Comparison of ENCODE assay signal across 8 cellular contexts in the genomic region with DNA sequence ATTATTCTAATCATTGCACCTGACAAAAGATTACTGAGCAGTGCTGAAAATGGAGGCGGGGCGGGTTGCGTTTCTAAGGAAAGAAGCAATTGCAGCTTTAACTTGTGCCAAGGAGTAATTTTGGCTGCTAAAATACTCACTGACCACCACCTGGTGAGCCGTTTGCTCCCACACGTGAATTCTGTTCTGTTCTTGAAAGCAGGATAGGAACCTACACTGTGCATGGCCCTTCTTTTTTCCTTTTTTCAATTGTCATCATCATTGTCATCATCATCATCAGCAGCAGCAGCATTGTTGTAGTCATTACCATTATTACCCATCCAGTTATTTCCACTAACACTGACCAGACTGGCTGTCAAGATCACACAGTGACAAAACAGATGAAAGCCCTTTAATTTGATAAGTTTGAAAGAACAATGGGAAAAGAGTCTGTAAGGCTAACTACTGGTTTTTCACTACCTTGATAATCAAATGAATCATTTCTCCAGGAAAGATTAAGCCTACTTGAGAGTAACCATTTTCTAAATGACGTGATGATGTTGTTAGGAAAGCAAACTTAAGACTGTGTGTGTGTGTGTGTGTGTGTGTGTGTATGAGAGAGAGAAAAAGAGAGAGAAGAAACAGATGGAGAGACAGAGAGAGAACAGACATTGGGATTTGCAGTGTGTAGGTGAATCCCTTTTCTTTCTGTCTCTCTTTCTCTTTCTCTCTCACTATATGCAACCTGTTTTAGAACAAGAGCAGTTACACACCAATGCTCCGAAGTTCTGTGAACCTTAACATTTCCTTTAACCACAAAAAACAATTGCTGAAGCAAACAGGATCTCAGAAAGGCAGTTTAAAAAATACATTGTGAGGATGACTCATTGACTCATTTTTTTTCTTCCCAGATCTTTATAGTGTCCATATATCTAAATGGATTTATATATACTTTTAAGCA. TPM values are rescaled to one million over a fixed set of nuclear protein-coding genes. Genes with fewer than 3 reads are reported as not detected.
A peak's percentile ranks its signal among the peaks of the same experiment; 100 is the strongest.
DNase-seq lines count a peak whose midpoint lies in the region; ATAC-seq, FAIRE-seq and TF ChIP-seq lines count a peak whose summit lies in the region.

No MANE protein-coding gene starts in this region.

- CTCF ChIA-PET in endothelial cell of umbilical vein (lab: Charles Lee): interaction anchor here (0.6 to 2.9 kb wide), 5 partner anchors 11 to 336 kb away, joined by 3 to 29 read pairs (median 5); no protein-coding TSS in a partner anchor

- no peak overlapping the region for H3K4me3 ChIP-seq in endothelial cell of umbilical vein (replicated peaks in 1 of 3; ENCODE audit: insufficient read depth in 1 of 3, low read depth in 1 of 3, low read length in 3 of 3)

- no peaks in the 10 kb centered on the region for H3K4me1 ChIP-seq in endothelial cell of umbilical vein (ENCODE audit: control insufficient read depth, extremely low read depth, insufficient read depth, low read length)

- no peaks in the 10 kb centered on the region for H4K20me1 ChIP-seq in endothelial cell of umbilical vein (replicated peaks; ENCODE audit: control insufficient read depth, extremely low read depth, insufficient read depth, low read length)

- no peak overlapping the region for H3K4me2 ChIP-seq in endothelial cell of umbilical vein (ENCODE audit: insufficient read depth, low read length)

- peak; percentile 50 for DNase-seq in ACHN
- peak; percentile 81 for DNase-seq in NAMALWA (ENCODE audit: low spot score)
- peak; percentile 61 for DNase-seq in endothelial cell of umbilical vein (ENCODE audit: low read depth, low spot score)
- no peak for DNase-seq in NCI-H345 (lab: John Stamatoyannopoulos, UW)
- DNase-seq in GF-D8 (lab: John Stamatoyannopoulos, UW): no peak
- DNase-seq in occipital lobe (lab: John Stamatoyannopoulos, UW): no peak
- no peak for DNase-seq in GM19240 (ENCODE audit: insufficient read length, low spot score)

- no peak for TF ChIP-seq CTCF in endothelial cell of umbilical vein (IDR thresholded peaks at IDR 0.05; ENCODE audit: extremely low read depth in 1 of 2, insufficient read depth in 1 of 2, low read depth in 1 of 2, low read length in 2 of 2)

- peaks cover 0 to 3% of the 10 kb centered on the region in 2 experiments for H3K27me3 ChIP-seq in endothelial cell of umbilical vein (ENCODE audit: control insufficient read depth in 2 of 2, insufficient read depth in 2 of 2, low read length in 2 of 2)

- dilution Hi-C loops in endothelial cell of umbilical vein (cut with MboI; ENCODE audit: extremely low pct_ligation_motif_present, low sequenced_read_pairs): no loop called here

- BruUV-seq in endothelial cell of umbilical vein (replicated peaks; lab: Mats Ljungman, UMichigan): no TSS peak

- H3K9me3 ChIP-seq in endothelial cell of umbilical vein (replicated peaks; ENCODE audit: control insufficient read depth, insufficient read depth, low read length): no peaks in the 10 kb centered on the region

- no peak overlapping the region for H2AFZ ChIP-seq in endothelial cell of umbilical vein (ENCODE audit: low read depth, low read length)

- no peaks in the 10 kb centered on the region for H3K79me2 ChIP-seq in endothelial cell of umbilical vein (ENCODE audit: control insufficient read depth, insufficient read depth, low read length)

- POLR2A ChIA-PET in endothelial cell of umbilical vein (lab: Charles Lee): no interaction called here

- in situ Hi-C loops in ACHN (cut with HindIII; ENCODE audit: low pct_ligation_motif_present, low pct_unique_long_range_greater_than_20kb, low sequenced_read_pairs): no loop called here

- intact Hi-C loops in endothelial cell of umbilical vein (cut with micrococcal nuclease): loop anchor here (5.0 kb wide), 1 partner anchor 85 kb away; no protein-coding TSS in a partner anchor

- H3K36me3 ChIP-seq in endothelial cell of umbilical vein (ENCODE audit: control insufficient read depth in 2 of 2, extremely low read depth in 1 of 2, insufficient read depth in 2 of 2, low read length in 2 of 2): no peaks in the 10 kb centered on the region

- TF ChIP-seq POLR2A in endothelial cell of umbilical vein (IDR thresholded peaks at IDR 0.05; ENCODE audit: low read depth, low read length): no peak

- no peak overlapping the region for H3K27ac ChIP-seq in endothelial cell of umbilical vein (ENCODE audit: insufficient read depth, low read depth, low read length)

- ATAC-seq in GM19438 (IDR thresholded peaks at IDR 0.05; ENCODE audit: low read depth, unreplicated experiment): peak; percentile 30

- no peaks in the 10 kb centered on the region for H3K9me1 ChIP-seq in endothelial cell of umbilical vein (replicated peaks; ENCODE audit: control insufficient read depth, extremely low read depth, insufficient read depth, low read length)

- FAIRE-seq in endothelial cell of umbilical vein (lab: Jason Lieb, UNC): peak; percentile 44

- H3K9ac ChIP-seq in endothelial cell of umbilical vein (replicated peaks; ENCODE audit: extremely low read depth, insufficient read depth, low read length): no peak overlapping the region

TF ChIP-seq in endothelial cell of umbilical vein, 7 proteins besides CTCF, POLR2A, EP300 and RAD21:
- TF ChIP-seq MYC (IDR thresholded peaks at IDR 0.05; ENCODE audit: low read depth, low read length) (no peak), JUN (IDR thresholded peaks at IDR 0.05; ENCODE audit: borderline replicate concordance, insufficient read depth, insufficient read length, low read depth) (peak; percentile 19), FOS (IDR thresholded peaks at IDR 0.05; ENCODE audit: borderline replicate concordance, insufficient read depth, low read length) (peak; percentile 42)

RNA-seq across cellular contexts. Expression of a gene that starts 3.7 kb away (rescaled TPM):
- total RNA-seq in endothelial cell of umbilical vein (not detected in 2 replicates), occipital lobe (17.8 TPM)
- 0.10 TPM in 1 of 2 replicates, not detected in the other for polyA plus RNA-seq in endothelial cell of umbilical vein
- polyA plus RNA-seq in endothelial cell of umbilical vein (2011; cell fraction: cytosol; rRNA removed): 0.03 TPM in 1 of 2 replicates, not detected in the other
- polyA plus RNA-seq in endothelial cell of umbilical vein (2011; cell fraction: nucleus; rRNA removed): 0.16 TPM in 1 of 2 replicates, not detected in the other
- polyA plus RNA-seq in endothelial cell of umbilical vein (2012): not detected in 2 replicates
- 0.24 TPM in 1 of 2 replicates, not detected in the other for polyA minus RNA-seq in endothelial cell of umbilical vein
- polyA minus RNA-seq in endothelial cell of umbilical vein (2011; cell fraction: cytosol; rRNA and poly(A)+ RNA removed): not detected
- polyA minus RNA-seq in endothelial cell of umbilical vein (2011; cell fraction: nucleus; rRNA and poly(A)+ RNA removed): 0.58 TPM in 1 of 2 replicates, not detected in the other

Comparison
In these comparisons a context has a peak if more than half of its experiments do, and no peak if none do; other contexts are left out.
1. DNase-seq: peak in ACHN (single experiment), NAMALWA (single experiment) and endothelial cell of umbilical vein (single experiment); none in NCI-H345 (single experiment), GF-D8 (single experiment), occipital lobe (single experiment) and GM19240 (single experiment).
2. RNA of a gene that starts 3.7 kb away (total RNA-seq): 17.8 TPM in occipital lobe (single experiment); not detected in endothelial cell of umbilical vein; every median in the first group is over 10 times any median in the second.